Comparison of ENCODE assay signal across 13 cellular contexts in genomic region chr2:232900811-232901701, GRCh38. TPM values are rescaled to one million over a fixed set of nuclear protein-coding genes. Genes with fewer than 3 reads are reported as not detected.
DNase-seq lines count a peak whose midpoint lies in the region; ATAC-seq and TF ChIP-seq lines count a peak whose summit lies in the region.
"Had no signal": no experiment of that assay in that cellular context is flagged by ENCODE, and none has a peak within 500 bp of the region (broad histone marks: within the 10 kb centered on the region; RNA-seq: fewer than 3 reads in every experiment).

No MANE protein-coding gene starts in this region.

- H3K4me1 ChIP-seq in mammary epithelial cell (ENCODE audit: insufficient read depth, low read length) (peaks cover 15% of the 10 kb centered on the region), breast epithelium (no peaks in the 10 kb centered on the region), iPS-15b (ENCODE audit: control insufficient read depth, insufficient read depth, low read length) (peaks cover 10% of the 10 kb centered on the region), stomach (no peaks in the 10 kb centered on the region)
- H3K4me1 ChIP-seq: parathyroid adenoma, transverse colon had no signal

- 91% methylated on average over 34 of the region's 43 CpGs for WGBS in mammary epithelial cell (ENCODE audit: low coverage, missing lambda C conversion rate)
- WGBS in stomach, 5 donors, result 70 to 84% (median 79%) methylated on average over 35 to 43 of the region's 43 CpGs

- TF ChIP-seq POLR2A in breast epithelium (IDR thresholded peaks at IDR 0.05) (no peak), stomach (IDR thresholded peaks at IDR 0.05) (no peak)

- dilution Hi-C loops in mammary epithelial cell (cut with HindIII; ENCODE audit: low sequenced_read_pairs), result no loop called here

- H3K27me3 ChIP-seq in mammary epithelial cell (ENCODE audit: insufficient read depth, low read length) (no peaks in the 10 kb centered on the region), breast epithelium (no peaks in the 10 kb centered on the region), iPS-15b (ENCODE audit: control insufficient read depth, insufficient read depth, low read length) (peaks cover 34% of the 10 kb centered on the region), stomach (peaks cover 0 to 14% (median 0%) of the 10 kb centered on the region in 3 donors), MG63 (no peaks in the 10 kb centered on the region)
- H3K27me3 ChIP-seq: transverse colon had no signal

- peak overlapping the region; percentile 87 for H2AFZ ChIP-seq in mammary epithelial cell (ENCODE audit: low read depth, low read length)
- H2AFZ ChIP-seq: parathyroid adenoma had no signal

- H3K9me3 ChIP-seq in mammary epithelial cell (replicated peaks; ENCODE audit: insufficient read depth, low read length), result no peaks in the 10 kb centered on the region
- H3K9me3 ChIP-seq in breast epithelium, result no peaks in the 10 kb centered on the region
- no peaks in the 10 kb centered on the region for H3K9me3 ChIP-seq in iPS-15b (ENCODE audit: control insufficient read depth, insufficient read depth, low read length)
- H3K9me3 ChIP-seq in stomach, result no peaks in the 10 kb centered on the region
- no peaks in the 10 kb centered on the region for H3K9me3 ChIP-seq in MG63
- H3K9me3 ChIP-seq: transverse colon had no signal

- H3K79me2 ChIP-seq in mammary epithelial cell (ENCODE audit: insufficient read depth, low read length), result no peaks in the 10 kb centered on the region
- H3K79me2 ChIP-seq: parathyroid adenoma had no signal

- TF ChIP-seq EP300 in stomach (IDR thresholded peaks at IDR 0.05), result no peak

- H3K36me3 ChIP-seq in mammary epithelial cell (ENCODE audit: insufficient read depth, low read length) (no peaks in the 10 kb centered on the region), breast epithelium (no peaks in the 10 kb centered on the region), iPS-15b (ENCODE audit: control insufficient read depth, insufficient read depth, low read length) (no peaks in the 10 kb centered on the region), stomach (no peaks in the 10 kb centered on the region), MG63 (no peaks in the 10 kb centered on the region; the same call in 1 of the 2 replicates)
- H3K36me3 ChIP-seq: transverse colon had no signal

- BruUV-seq in mammary epithelial cell (replicated peaks; lab: Mats Ljungman, UMichigan), result no TSS peak

- ATAC-seq in GM19324 (IDR thresholded peaks at IDR 0.05; ENCODE audit: low FRiP score, unreplicated experiment), result no peak
- ATAC-seq in HG02610 (IDR thresholded peaks at IDR 0.05; ENCODE audit: unreplicated experiment), result no peak

- no peak for TF ChIP-seq CTCF in mammary epithelial cell (conservative IDR thresholded peaks at IDR 0.05 in 1 of 2, IDR thresholded peaks at IDR 0.05 in 1 of 2; ENCODE audit: extremely low read depth in 1 of 2, insufficient read depth in 1 of 2, low read depth in 1 of 2, low read length in 2 of 2)
- TF ChIP-seq CTCF in breast epithelium (IDR thresholded peaks at IDR 0.05), result no peak
- TF ChIP-seq CTCF in RWPE1 (conservative IDR thresholded peaks at IDR 0.05; ENCODE audit: low read depth), result no peak
- TF ChIP-seq CTCF in stomach (IDR thresholded peaks at IDR 0.05), result no peak

- DNase-seq in mammary epithelial cell (no peak), breast epithelium (ENCODE audit: low spot score in 2 of 2) (no peak), RWPE1 (ENCODE audit: low spot score) (no peak), stomach (peak; percentile 20), MG63 (no peak)
- DNase-seq: activated naive CD4-positive, alpha-beta T cell treated with anti-CD3 and anti-CD28 coated beads, Interleukin-2, amount 10 ng/mL, durations not matched to agents 7 days and 5 days; NCI-H1417; NCI-H446; transverse colon had no signal

- no peak overlapping the region for H3K4me3 ChIP-seq in mammary epithelial cell (replicated peaks in 1 of 3; ENCODE audit: insufficient read depth in 1 of 3, low read depth in 2 of 3, low read length in 3 of 3)
- no peak overlapping the region for H3K4me3 ChIP-seq in breast epithelium
- H3K4me3 ChIP-seq in iPS-15b (ENCODE audit: low read depth, low read length), result peak overlapping the region; percentile 39
- no peak overlapping the region for H3K4me3 ChIP-seq in stomach
- no peak overlapping the region for H3K4me3 ChIP-seq in MG63
- H3K4me3 ChIP-seq: transverse colon had no signal

- in situ Hi-C loops in mammary epithelial cell (cut with MboI; ENCODE audit: low sequenced_read_pairs in 2 of 2), result no loop called here

- H3K27ac ChIP-seq in mammary epithelial cell (ENCODE audit: insufficient read depth, low read depth, low read length) (no peak overlapping the region), breast epithelium (no peak overlapping the region), RWPE1 (peak overlapping the region; percentile 92), stomach (no peak overlapping the region)
- H3K27ac ChIP-seq: parathyroid adenoma, transverse colon had no signal

- CTCF ChIA-PET in mammary epithelial cell (lab: Charles Lee; ENCODE audit: low non-redundant PET), result no interaction called here
- CTCF ChIA-PET in RWPE1 (lab: Yijun Ruan, JAX), result interaction anchor here (0.7 kb wide), 1 partner anchor 100 kb away, joined by 3 read pairs; no protein-coding TSS in a partner anchor

- intact Hi-C loops in mammary epithelial cell (cut with micrococcal nuclease), result no loop called here
- intact Hi-C loops in breast epithelium (cut with DNase I; ENCODE audit: low total_unique reads), result no loop called here
- intact Hi-C loops in stomach (cut with DNase I; ENCODE audit: low total_unique reads), result no loop called here

- H4K20me1 ChIP-seq in mammary epithelial cell (ENCODE audit: insufficient read depth, low read length), result no peaks in the 10 kb centered on the region

- POLR2A ChIA-PET in RWPE1 (lab: Yijun Ruan, JAX; ENCODE audit: low non-redundant PET), result interaction anchor here (0.6 kb wide), 1 partner anchor 42 kb away, joined by 3 read pairs; no protein-coding TSS in a partner anchor

- H3K4me2 ChIP-seq in mammary epithelial cell (ENCODE audit: insufficient read depth, low read depth, low read length), result peak overlapping the region; percentile 81

- H3K9ac ChIP-seq in mammary epithelial cell (ENCODE audit: insufficient read depth, low read length), result no peak overlapping the region
- H3K9ac ChIP-seq in iPS-15b (ENCODE audit: low read depth, low read length), result peak overlapping the region; percentile 73
- H3K9ac ChIP-seq: parathyroid adenoma had no signal

RNA-seq across cellular contexts. Expression of gene SNORC, which starts 31.0 kb away (rescaled TPM):
- 1 to 10 TPM; 1.5 to 4.3 TPM for total RNA-seq in mammary epithelial cell
- polyA plus RNA-seq in mammary epithelial cell, result 0.41 TPM
- polyA minus RNA-seq in mammary epithelial cell, result not detected
- total RNA-seq in breast epithelium, result 10 to 100 TPM in 1 of 3 donors, 1 to 10 TPM in 1, under 1 TPM in 1; 0.32 to 23.1 (median 9.2) TPM
- total RNA-seq in stomach, result 10 to 100 TPM in 2 of 5 donors, 1 to 10 TPM in 1, under 1 TPM in 1, not detected in 1; 0.55 to 23.8 (median 7.1) TPM
- 1 to 10 TPM; 2.1 to 7.5 (median 6.3) TPM for polyA plus RNA-seq in stomach
- 1.1 and 4.1 TPM in 2 replicates for total RNA-seq in MG63 (2014; rRNA removed; shearing (Covaris generic); ENCODE audit: low replicate concordance)
